Comparison of ENCODE assay signal across 22 cellular contexts in the genomic region with DNA sequence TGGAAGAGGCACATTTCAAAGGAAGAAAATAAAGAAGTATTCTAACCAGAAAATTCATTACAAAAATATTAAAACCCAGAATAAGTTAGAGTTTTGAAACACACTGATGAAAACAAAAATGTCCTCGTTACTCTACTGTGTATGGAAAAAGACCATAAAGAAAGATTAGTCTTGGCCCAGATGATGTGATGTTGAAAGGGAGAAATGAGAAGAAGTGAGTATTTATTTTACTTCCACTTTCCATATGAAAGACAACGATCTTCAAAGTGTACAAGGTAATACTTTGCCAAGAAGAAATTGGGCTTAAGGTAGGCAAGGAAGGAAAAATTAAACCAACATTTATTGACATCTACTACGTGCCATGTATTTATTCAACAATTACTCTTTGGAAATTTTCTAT. TPM values are rescaled to one million over a fixed set of nuclear protein-coding genes. Genes with fewer than 3 reads are reported as not detected.
DNase-seq lines count a peak whose midpoint lies in the region; ATAC-seq, FAIRE-seq and TF ChIP-seq lines count a peak whose summit lies in the region.
"Had no signal": no experiment of that assay in that cellular context is flagged by ENCODE, and none has a peak within 500 bp of the region (broad histone marks: within the 10 kb centered on the region; RNA-seq: fewer than 3 reads in every experiment).

No MANE protein-coding gene starts in this region.

- no peaks in the 10 kb centered on the region for H3K36me3 ChIP-seq in CD4-positive, CD25-positive, alpha-beta regulatory T cell (ENCODE audit: control insufficient read depth, insufficient read depth, low read length)
- H3K36me3 ChIP-seq: lower lobe of right lung, right atrium auricular region, tibial artery had no signal

- intact Hi-C loops in activated B cell treated with CpG ODN at 0.5 μM for 24 hours (cut with micrococcal nuclease) = no loop called here

- no peak overlapping the region for H3K27ac Mint-ChIP-seq in CD4-positive, CD25-positive, alpha-beta regulatory T cell
- no peak overlapping the region for H3K27ac Mint-ChIP-seq in activated B cell treated with CpG ODN at 0.5 μM for 24 hours
- H3K27ac Mint-ChIP-seq: activated CD8-positive, alpha-beta T cell treated with anti-CD3 and anti-CD28 coated beads, Interleukin-2, amount 10 ng/mL, durations not matched to agents 7 days and 5 days; activated T-helper 2 cell treated with anti-CD3 and anti-CD28 coated beads, Interferon-gamma antibody, Interleukin-2, Interleukin-4, amounts not matched to agents 10 μg/mL and 5 μg/mL and 100 μg/mL, durations not matched to agents 14 hours and 24 hours and 36 hours; dendritic cell treated with granulocyte-macrophage colony-stimulating factor and Interleukin-4, amounts not matched to agents 40 ng/mL and 50 ng/mL, for 4 days; H9 had no signal

- no peaks in the 10 kb centered on the region for H3K27me3 Mint-ChIP-seq in CD4-positive, CD25-positive, alpha-beta regulatory T cell
- no peaks in the 10 kb centered on the region for H3K27me3 Mint-ChIP-seq in activated B cell treated with CpG ODN at 0.5 μM for 24 hours
- H3K27me3 Mint-ChIP-seq: dendritic cell treated with granulocyte-macrophage colony-stimulating factor and Interleukin-4, amounts not matched to agents 40 ng/mL and 50 ng/mL, for 4 days had no signal

- peaks cover 0 to 12% (median 0%) of the 10 kb centered on the region in 7 donors for H3K9me3 Mint-ChIP-seq in CD4-positive, CD25-positive, alpha-beta regulatory T cell
- no peaks in the 10 kb centered on the region for H3K9me3 Mint-ChIP-seq in activated B cell treated with CpG ODN at 0.5 μM for 24 hours
- H3K9me3 Mint-ChIP-seq: activated T-helper 2 cell treated with anti-CD3 and anti-CD28 coated beads, Interferon-gamma antibody, Interleukin-2, Interleukin-4, amounts not matched to agents 10 μg/mL and 5 μg/mL and 100 μg/mL, durations not matched to agents 14 hours and 24 hours and 36 hours; H9 had no signal

- H3K27me3 ChIP-seq in CD4-positive, CD25-positive, alpha-beta regulatory T cell (ENCODE audit: control insufficient read depth, insufficient read depth, low read length) = no peaks in the 10 kb centered on the region
- H3K27me3 ChIP-seq: hepatocyte, right atrium auricular region, tibial artery had no signal

- no peak for ATAC-seq in CD4-positive, CD25-positive, alpha-beta regulatory T cell (ENCODE audit: low read depth in 2 of 2)
- peak; percentile 60 for ATAC-seq in HG03159 (IDR thresholded peaks at IDR 0.05; ENCODE audit: unreplicated experiment)
- ATAC-seq in activated B cell treated with CpG ODN at 0.5 μM for 24 hours (ENCODE audit: low read depth) = no peak
- no peak for ATAC-seq in SK-N-SH treated with all-trans-retinoic acid at 6 μM for 48 hours
- ATAC-seq in HG03045 (IDR thresholded peaks at IDR 0.05; ENCODE audit: unreplicated experiment) = no peak
- ATAC-seq: activated CD8-positive, alpha-beta T cell treated with anti-CD3 and anti-CD28 coated beads, Interleukin-2, amount 10 ng/mL, durations not matched to agents 7 days and 5 days; K562; lower lobe of right lung had no signal

- peak overlapping the region in 2 of 4 donors; percentile 15 to 22 for H3K4me3 Mint-ChIP-seq in CD4-positive, CD25-positive, alpha-beta regulatory T cell
- H3K4me3 Mint-ChIP-seq in activated B cell treated with CpG ODN at 0.5 μM for 24 hours = peak overlapping the region; percentile 13
- H3K4me3 Mint-ChIP-seq: activated CD8-positive, alpha-beta T cell treated with anti-CD3 and anti-CD28 coated beads, Interleukin-2, amount 10 ng/mL, durations not matched to agents 7 days and 5 days; dendritic cell treated with granulocyte-macrophage colony-stimulating factor and Interleukin-4, amounts not matched to agents 40 ng/mL and 50 ng/mL, for 4 days; H9 had no signal

- H3K36me3 Mint-ChIP-seq in CD4-positive, CD25-positive, alpha-beta regulatory T cell = no peaks in the 10 kb centered on the region
- H3K36me3 Mint-ChIP-seq in activated B cell treated with CpG ODN at 0.5 μM for 24 hours (ENCODE audit: low read depth) = no peaks in the 10 kb centered on the region

- peak overlapping the region; percentile 39 for H3K4me3 ChIP-seq in CD4-positive, CD25-positive, alpha-beta regulatory T cell (ENCODE audit: low read depth, low read length)
- H3K4me3 ChIP-seq: hepatocyte, K562, lower lobe of right lung, right atrium auricular region, tibial artery had no signal

- peak; percentile 36 for FAIRE-seq in GM18507 (lab: Jason Lieb, UNC)
- FAIRE-seq: bronchial epithelial cell, islet of Langerhans, K562 had no signal

- no peaks in the 10 kb centered on the region for H3K4me1 ChIP-seq in CD4-positive, CD25-positive, alpha-beta regulatory T cell (ENCODE audit: control insufficient read depth, insufficient read depth, low read length, poor library complexity, severe bottlenecking)
- H3K4me1 ChIP-seq: lower lobe of right lung, right atrium auricular region, tibial artery had no signal

- TF ChIP-seq CTCF in activated B cell treated with CpG ODN at 0.5 μM for 24 hours (IDR thresholded peaks at IDR 0.05) = no peak

- no peaks in the 10 kb centered on the region for H3K9me3 ChIP-seq in CD4-positive, CD25-positive, alpha-beta regulatory T cell (ENCODE audit: control insufficient read depth in 2 of 2, low read length in 2 of 2)
- H3K9me3 ChIP-seq: lower lobe of right lung, right atrium auricular region, tibial artery had no signal

- no peak for DNase-seq in CD4-positive, CD25-positive, alpha-beta regulatory T cell
- no peak for DNase-seq in GM18507 (ENCODE audit: extremely low spot score, insufficient read length, low read depth)
- DNase-seq in activated B cell treated with CpG ODN at 0.5 μM for 24 hours = no peak
- no peak for DNase-seq in central memory CD4-positive, alpha-beta T cell
- DNase-seq: activated CD8-positive, alpha-beta T cell treated with anti-CD3 and anti-CD28 coated beads, Interleukin-2, amount 10 ng/mL, durations not matched to agents 7 days and 5 days; EL; H9; lower lobe of right lung; NCI-H2029 treated with DMSO at 0.1 percent for 48 hours; NCI-H446 treated with DMSO at 0.1 percent for 48 hours; tibial artery had no signal

- CTCF ChIA-PET in activated B cell treated with CpG ODN at 0.5 μM for 24 hours (lab: Charles Lee) = interaction anchor here (0.6 kb wide), 1 partner anchor 1879 kb away, joined by 3 read pairs; no protein-coding TSS in a partner anchor

- POLR2A ChIA-PET in activated B cell treated with CpG ODN at 0.5 μM for 24 hours (lab: Charles Lee) = no interaction called here

- peaks cover 0 to 19% (median 9%) of the 10 kb centered on the region in 4 donors for H3K4me1 Mint-ChIP-seq in CD4-positive, CD25-positive, alpha-beta regulatory T cell
- H3K4me1 Mint-ChIP-seq in activated B cell treated with CpG ODN at 0.5 μM for 24 hours = peaks cover 22% of the 10 kb centered on the region
- H3K4me1 Mint-ChIP-seq: H9 had no signal

- no peak overlapping the region for H3K27ac ChIP-seq in CD4-positive, CD25-positive, alpha-beta regulatory T cell (ENCODE audit: insufficient read depth, low read length, poor library complexity, severe bottlenecking)
- H3K27ac ChIP-seq: hepatocyte, lower lobe of right lung, right atrium auricular region, tibial artery had no signal

TF ChIP-seq in SK-N-SH treated with all-trans-retinoic acid at 6 μM for 48 hours, 23 proteins besides CTCF, POLR2A, EP300 and RAD21:
- TF ChIP-seq, protein P1, sequence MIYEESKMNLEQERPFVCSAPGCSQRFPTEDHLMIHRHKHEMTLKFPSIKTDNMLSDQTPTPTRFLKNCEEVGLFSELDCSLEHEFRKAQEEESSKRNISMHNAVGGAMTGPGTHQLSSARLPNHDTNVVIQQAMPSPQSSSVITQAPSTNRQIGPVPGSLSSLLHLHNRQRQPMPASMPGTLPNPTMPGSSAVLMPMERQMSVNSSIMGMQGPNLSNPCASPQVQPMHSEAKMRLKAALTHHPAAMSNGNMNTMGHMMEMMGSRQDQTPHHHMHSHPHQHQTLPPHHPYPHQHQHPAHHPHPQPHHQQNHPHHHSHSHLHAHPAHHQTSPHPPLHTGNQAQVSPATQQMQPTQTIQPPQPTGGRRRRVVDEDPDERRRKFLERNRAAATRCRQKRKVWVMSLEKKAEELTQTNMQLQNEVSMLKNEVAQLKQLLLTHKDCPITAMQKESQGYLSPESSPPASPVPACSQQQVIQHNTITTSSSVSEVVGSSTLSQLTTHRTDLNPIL (CRISPR knock-in tag; IDR thresholded peaks at IDR 0.05; ENCODE audit: low read depth) = no peak
- TF ChIP-seq, protein P2, sequence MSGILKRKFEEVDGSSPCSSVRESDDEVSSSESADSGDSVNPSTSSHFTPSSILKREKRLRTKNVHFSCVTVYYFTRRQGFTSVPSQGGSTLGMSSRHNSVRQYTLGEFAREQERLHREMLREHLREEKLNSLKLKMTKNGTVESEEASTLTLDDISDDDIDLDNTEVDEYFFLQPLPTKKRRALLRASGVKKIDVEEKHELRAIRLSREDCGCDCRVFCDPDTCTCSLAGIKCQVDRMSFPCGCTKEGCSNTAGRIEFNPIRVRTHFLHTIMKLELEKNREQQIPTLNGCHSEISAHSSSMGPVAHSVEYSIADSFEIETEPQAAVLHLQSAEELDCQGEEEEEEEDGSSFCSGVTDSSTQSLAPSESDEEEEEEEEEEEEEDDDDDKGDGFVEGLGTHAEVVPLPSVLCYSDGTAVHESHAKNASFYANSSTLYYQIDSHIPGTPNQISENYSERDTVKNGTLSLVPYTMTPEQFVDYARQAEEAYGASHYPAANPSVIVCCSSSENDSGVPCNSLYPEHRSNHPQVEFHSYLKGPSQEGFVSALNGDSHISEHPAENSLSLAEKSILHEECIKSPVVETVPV (CRISPR knock-in tag; IDR thresholded peaks at IDR 0.05) = no peak
TF ChIP-seq in SK-N-SH treated with all-trans-retinoic acid at 6 μM for 48 hours: peak in this region for 0.

RNA-seq across cellular contexts. Expression of a gene that starts 48.6 kb away (rescaled TPM):
- not detected for total RNA-seq in CD4-positive, CD25-positive, alpha-beta regulatory T cell
- not detected for polyA plus RNA-seq in CD4-positive, CD25-positive, alpha-beta regulatory T cell
- not detected in 2 replicates for total RNA-seq in activated B cell treated with CpG ODN at 0.5 μM for 24 hours
- total RNA-seq: activated CD8-positive, alpha-beta T cell treated with anti-CD3 and anti-CD28 coated beads, Interleukin-2, amount 10 ng/mL, durations not matched to agents 7 days and 5 days; activated T-helper 2 cell treated with anti-CD3 and anti-CD28 coated beads, Interferon-gamma antibody, Interleukin-2, Interleukin-4, amounts not matched to agents 10 μg/mL and 5 μg/mL and 100 μg/mL, durations not matched to agents 14 hours and 24 hours and 36 hours; bronchial epithelial cell; fibroblast of villous mesenchyme; H9; K562 had no signal
- polyA plus RNA-seq: K562 had no signal
